In genomic region chr14:95455246-95455645, GRCh38 we compare ENCODE assay signal across 17 cellular contexts.
A peak's percentile ranks its signal among the peaks of the same experiment; 100 is the strongest.
DNase-seq lines count a peak whose midpoint lies in the region; ATAC-seq and TF ChIP-seq lines count a peak whose summit lies in the region.
"Had no signal": no experiment of that assay in that cellular context is flagged by ENCODE, and none has a peak within 500 bp of the region (broad histone marks: within the 10 kb centered on the region; RNA-seq: fewer than 3 reads in every experiment).

No MANE protein-coding gene starts in this region.

- H3K79me2 ChIP-seq in GM23338 (replicated peaks; ENCODE audit: insufficient read depth), result no peaks in the 10 kb centered on the region

- H3K27ac Mint-ChIP-seq in T-helper 2 cell treated with Interferon-gamma antibody and Interleukin-4, amounts not matched to agents 5 μg/mL and 100 μg/mL, for 36 hours, result peak overlapping the region; percentile 41
- H3K27ac Mint-ChIP-seq in GM23338 (no peak overlapping the region), neural crest cell (ENCODE audit: unreplicated experiment) (peak overlapping the region; percentile 62)
- H3K27ac Mint-ChIP-seq: CD8-positive, alpha-beta T cell had no signal

- H3K4me2 ChIP-seq in GM23338, result no peak overlapping the region
- H3K4me2 ChIP-seq: A549 had no signal

- no peaks in the 10 kb centered on the region for H3K4me1 Mint-ChIP-seq in T-helper 2 cell treated with Interferon-gamma antibody and Interleukin-4, amounts not matched to agents 5 μg/mL and 100 μg/mL, for 36 hours (ENCODE audit: low read depth)
- peaks cover 3% of the 10 kb centered on the region; the same call in 1 of the 3 replicates for H3K4me1 Mint-ChIP-seq in GM23338
- H3K4me1 Mint-ChIP-seq in neural crest cell, result peaks cover 5% of the 10 kb centered on the region

- no peak overlapping the region for H3K4me3 ChIP-seq in GM23338
- H3K4me3 ChIP-seq: A549, GM12878, GM23248 had no signal

- no peaks in the 10 kb centered on the region for H3K4me1 ChIP-seq in GM23338 (ENCODE audit: insufficient read depth)
- H3K4me1 ChIP-seq: A549 had no signal

- peak overlapping the region; percentile 63; the same call in 1 of the 2 replicates for H2AFZ ChIP-seq in GM23338
- H2AFZ ChIP-seq: GM23248 had no signal

- H3K4me3 Mint-ChIP-seq in T-helper 2 cell treated with Interferon-gamma antibody and Interleukin-4, amounts not matched to agents 5 μg/mL and 100 μg/mL, for 36 hours, result no peak overlapping the region
- H3K4me3 Mint-ChIP-seq in GM23338 (no peak overlapping the region), neural crest cell (no peak overlapping the region)
- H3K4me3 Mint-ChIP-seq: CD8-positive, alpha-beta T cell had no signal

- no peaks in the 10 kb centered on the region for H4K20me1 ChIP-seq in GM23338 (replicated peaks; ENCODE audit: insufficient read depth)

- no peak for DNase-seq in T-helper 2 cell treated with Interferon-gamma antibody and Interleukin-4, amounts not matched to agents 5 μg/mL and 100 μg/mL, for 36 hours (ENCODE audit: low spot score)
- DNase-seq in T-helper 2 cell (no peak), GM23338 (ENCODE audit: low spot score) (no peak), neural crest cell (ENCODE audit: low read depth, low spot score) (no peak), NAMALWA (ENCODE audit: low spot score) (no peak)
- DNase-seq: AML-193; Calu3; CD8-positive, alpha-beta T cell; DND-41; EL; GM23248; HCEC 1CT had no signal

- H3K27ac ChIP-seq in GM23338 (ENCODE audit: low read depth), result no peak overlapping the region
- H3K27ac ChIP-seq: 22Rv1, A549, GM23248 had no signal

- peaks cover 43% of the 10 kb centered on the region for H3K36me3 Mint-ChIP-seq in T-helper 2 cell treated with Interferon-gamma antibody and Interleukin-4, amounts not matched to agents 5 μg/mL and 100 μg/mL, for 36 hours (ENCODE audit: low read depth)
- H3K36me3 Mint-ChIP-seq in GM23338 (ENCODE audit: low read depth) (no peaks in the 10 kb centered on the region), neural crest cell (ENCODE audit: low read depth) (no peaks in the 10 kb centered on the region)

- no peaks in the 10 kb centered on the region for H3K27me3 Mint-ChIP-seq in T-helper 2 cell treated with Interferon-gamma antibody and Interleukin-4, amounts not matched to agents 5 μg/mL and 100 μg/mL, for 36 hours (ENCODE audit: low read depth)
- H3K27me3 Mint-ChIP-seq in GM23338 (ENCODE audit: insufficient read depth, low read depth, poor library complexity), result peaks cover 5% of the 10 kb centered on the region
- peaks cover 11% of the 10 kb centered on the region for H3K27me3 Mint-ChIP-seq in neural crest cell (ENCODE audit: low read depth)

- no peaks in the 10 kb centered on the region for H3K27me3 ChIP-seq in GM23338 (ENCODE audit: insufficient read depth)

- no peaks in the 10 kb centered on the region for H3F3A ChIP-seq in GM23338 (replicated peaks; ENCODE audit: low read depth)

- TF ChIP-seq CTCF in GM23338 (conservative IDR thresholded peaks at IDR 0.05; ENCODE audit: low read depth in 2 of 2) (no peak), neural crest cell (conservative IDR thresholded peaks at IDR 0.05) (no peak)

- no peaks in the 10 kb centered on the region for H3K9me3 Mint-ChIP-seq in T-helper 2 cell treated with Interferon-gamma antibody and Interleukin-4, amounts not matched to agents 5 μg/mL and 100 μg/mL, for 36 hours
- H3K9me3 Mint-ChIP-seq in GM23338, result no peaks in the 10 kb centered on the region
- no peaks in the 10 kb centered on the region for H3K9me3 Mint-ChIP-seq in neural crest cell
- H3K9me3 Mint-ChIP-seq: CD8-positive, alpha-beta T cell had no signal

- H3K9me2 ChIP-seq in GM23338 (ENCODE audit: insufficient read depth), result no peaks in the 10 kb centered on the region

- no peak for ATAC-seq in GM23338
- no peak for ATAC-seq in GM19324 (IDR thresholded peaks at IDR 0.05; ENCODE audit: low FRiP score, unreplicated experiment)
- ATAC-seq in GM21367 (IDR thresholded peaks at IDR 0.05; ENCODE audit: unreplicated experiment), result no peak
- ATAC-seq: A549; CD8-positive, alpha-beta T cell; GM12878 had no signal

- H3K36me3 ChIP-seq in GM23338 (ENCODE audit: insufficient read depth), result no peaks in the 10 kb centered on the region

TF ChIP-seq in GM23338, 12 proteins besides CTCF, POLR2A, EP300 and RAD21 (continues in another document):
- no peak for TF ChIP-seq STAT1 (IDR thresholded peaks at IDR 0.05; ENCODE audit: unreplicated experiment)
- TF ChIP-seq ETS1 (IDR thresholded peaks at IDR 0.05), result no peak
- no peak for TF ChIP-seq ZNF331 (CRISPR knock-in tag; IDR thresholded peaks at IDR 0.05; ENCODE audit: low read depth)
- no peak for TF ChIP-seq POLR2AphosphoS5 (IDR thresholded peaks at IDR 0.05; ENCODE audit: low read depth)
- TF ChIP-seq EZH2 (IDR thresholded peaks at IDR 0.05; ENCODE audit: low read depth, unreplicated experiment), result no peak
- no peak for TF ChIP-seq ZNF462 (CRISPR knock-in tag; IDR thresholded peaks at IDR 0.05)
- no peak for TF ChIP-seq NANOG (IDR thresholded peaks at IDR 0.05; ENCODE audit: borderline replicate concordance)
- no peak for TF ChIP-seq ZNF114 (CRISPR knock-in tag; IDR thresholded peaks at IDR 0.05)
- no peak for TF ChIP-seq CREB1 (CRISPR knock-in tag; IDR thresholded peaks at IDR 0.05; ENCODE audit: low read depth)
- TF ChIP-seq EZH2phosphoT487 (IDR thresholded peaks at IDR 0.05; ENCODE audit: unreplicated experiment), result no peak
